ENCODE assay signal across 25 cellular contexts in the genomic region with DNA sequence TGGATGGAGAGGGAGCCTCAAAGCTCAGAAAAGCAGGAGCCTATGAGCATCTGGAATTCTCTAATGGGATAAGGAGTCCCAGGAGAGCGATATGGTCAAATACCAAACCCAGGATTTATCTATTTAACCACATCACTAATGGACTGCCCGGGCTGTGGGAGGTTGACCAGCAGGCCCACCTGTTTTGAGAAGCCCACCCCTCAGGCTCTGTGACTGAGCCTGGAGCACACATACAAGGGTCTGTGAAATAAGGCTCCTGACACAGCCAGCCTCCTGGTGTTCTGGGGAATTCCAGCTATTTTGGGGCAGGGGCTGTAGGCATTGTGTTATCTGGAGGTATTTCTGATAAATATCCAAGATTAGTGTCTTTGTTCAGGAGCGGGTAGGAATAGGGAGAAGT.
DNase-seq lines count a peak whose midpoint lies in the region; ATAC-seq, FAIRE-seq and TF ChIP-seq lines count a peak whose summit lies in the region.
"Had no signal": no experiment of that assay in that cellular context is flagged by ENCODE, and none has a peak within 500 bp of the region (broad histone marks: within the 10 kb centered on the region; RNA-seq: fewer than 3 reads in every experiment).

No MANE protein-coding gene starts in this region.

- H3K4me1 Mint-ChIP-seq in stimulated activated memory B cell treated with anti-CD40 and anti-IgM and Interleukin-4, amounts not matched to agents 10 μg/mL and 1 μg/mL and 100 μg/mL, for 72 hours, result no peaks in the 10 kb centered on the region

- H3K27me3 ChIP-seq in H1 (replicated peaks in 1 of 4; ENCODE audit: control insufficient read depth in 3 of 4, extremely low read depth in 1 of 4, insufficient read depth in 3 of 4, low read length in 3 of 4), result no peaks in the 10 kb centered on the region; a peak in 1 of 7 replicates
- no peaks in the 10 kb centered on the region for H3K27me3 ChIP-seq in heart left ventricle

- no peak overlapping the region for H2BK12ac ChIP-seq in H1 (ENCODE audit: low read depth, low read length)

- CTCF ChIA-PET in H1 (lab: Charles Lee; ENCODE audit: partially characterized antibody), result interaction anchor here (0.7 to 1.7 kb wide), 4 partner anchors 11 to 173 kb away, joined by 3 to 6 read pairs (median 4); no protein-coding TSS in a partner anchor

- no peak overlapping the region for H3K4me2 ChIP-seq in H1 (ENCODE audit: insufficient read depth in 1 of 2, low read depth in 2 of 2, low read length in 2 of 2)

- H4K91ac ChIP-seq in H1 (replicated peaks; ENCODE audit: insufficient read length, low read length), result no peak overlapping the region

- no peak overlapping the region for H3K27ac Mint-ChIP-seq in stimulated activated memory B cell treated with anti-CD40 and anti-IgM and Interleukin-4, amounts not matched to agents 10 μg/mL and 1 μg/mL and 100 μg/mL, for 72 hours
- H3K27ac Mint-ChIP-seq: CD8-positive, alpha-beta T cell; H9 had no signal

- peak; percentile 36 for DNase-seq in NCI-H524 treated with DMSO at 0.1 percent for 48 hours (lab: John Stamatoyannopoulos, UW)
- no peak for DNase-seq in H1 (ENCODE audit: low read depth in 1 of 2, low spot score in 2 of 2)
- peak; percentile 29 for DNase-seq in myocyte (ENCODE audit: low read depth)
- no peak for DNase-seq in AG08396 (ENCODE audit: low spot score)
- DNase-seq in DMS 273 treated with DMSO at 0.1 percent for 48 hours (lab: John Stamatoyannopoulos, UW), result no peak
- no peak for DNase-seq in heart left ventricle
- DNase-seq: CD8-positive, alpha-beta T cell; DMS79 treated with DMSO at 0.1 percent for 48 hours; GM23248; H9; NCI-H1048; NCI-H1417; NCI-H187; NCI-H2081 treated with DMSO at 0.1 percent for 48 hours; NCI-H2171; NCI-H226; NCI-H510A treated with DMSO at 0.1 percent for 48 hours; NCI-H774; SHP77 had no signal

- no peak overlapping the region for H3K23ac ChIP-seq in H1 (ENCODE audit: insufficient read length)

- H3K27me3 Mint-ChIP-seq in stimulated activated memory B cell treated with anti-CD40 and anti-IgM and Interleukin-4, amounts not matched to agents 10 μg/mL and 1 μg/mL and 100 μg/mL, for 72 hours, result no peaks in the 10 kb centered on the region

- no peaks in the 10 kb centered on the region for H3K36me3 Mint-ChIP-seq in stimulated activated memory B cell treated with anti-CD40 and anti-IgM and Interleukin-4, amounts not matched to agents 10 μg/mL and 1 μg/mL and 100 μg/mL, for 72 hours
- H3K36me3 Mint-ChIP-seq: CD8-positive, alpha-beta T cell had no signal

- H3K27ac ChIP-seq in H1 (ENCODE audit: low read depth, low read length), result no peak overlapping the region
- H3K27ac ChIP-seq in heart left ventricle, result no peak overlapping the region
- H3K27ac ChIP-seq: C4-2B, GM23248, RWPE1 had no signal

- no peak overlapping the region for H4K8ac ChIP-seq in H1 (ENCODE audit: extremely low read depth, insufficient read depth, low read length)

- TF ChIP-seq CTCF in H1 (IDR thresholded peaks at IDR 0.05; ENCODE audit: control extremely low read depth in 1 of 3, insufficient read depth in 1 of 3, low read depth in 1 of 3, low read length in 3 of 3) (no peak), heart left ventricle (IDR thresholded peaks at IDR 0.05) (no peak)

- H3K4me1 ChIP-seq in H1 (replicated peaks in 1 of 4; ENCODE audit: control insufficient read depth in 3 of 4, insufficient read depth in 4 of 4, low read length in 3 of 4), result no peaks in the 10 kb centered on the region
- peaks cover 0 to 19% (median 4%) of the 10 kb centered on the region in 12 donors for H3K4me1 ChIP-seq in heart left ventricle

- FAIRE-seq in H1 (lab: Jason Lieb, UNC), result no peak
- FAIRE-seq: A204.1, GM12892, GM19239 had no signal

- H3K79me1 ChIP-seq in H1 (ENCODE audit: low read depth, low read length), result no peaks in the 10 kb centered on the region

- H2BK20ac ChIP-seq in H1 (ENCODE audit: low read length), result no peak overlapping the region

- H2BK15ac ChIP-seq in H1 (ENCODE audit: low read length), result no peak overlapping the region

- intact Hi-C loops in heart left ventricle (cut with DNase I), result loop anchor here in 2 of 10 donors (5.0 kb wide), 2 partner anchors 107 to 132 kb away; a partner anchor contains a TSS

- TF ChIP-seq POLR2A in H1 (IDR thresholded peaks at IDR 0.05; ENCODE audit: control extremely low read depth in 1 of 2, low read depth in 2 of 2, low read length in 2 of 2) (no peak), heart left ventricle (IDR thresholded peaks at IDR 0.05) (no peak)

- no peak overlapping the region for H3K9ac ChIP-seq in H1 (replicated peaks in 1 of 4; ENCODE audit: extremely low read depth in 1 of 4, low read depth in 3 of 4, low read length in 3 of 4)
- H3K9ac ChIP-seq: GM23248 had no signal

- no peaks in the 10 kb centered on the region for H4K20me1 ChIP-seq in H1 (replicated peaks in 1 of 2; ENCODE audit: control insufficient read depth in 1 of 2, insufficient read depth in 2 of 2, low read length in 2 of 2)

- WGBS in H1 (ENCODE audit: extremely low coverage in 1 of 2, insufficient coverage in 1 of 2, insufficient read length in 1 of 2, insufficient replicate concordance in 2 of 2, low coverage in 1 of 2, low lambda C conversion rate in 2 of 2, missing lambda C conversion rate in 1 of 2), 2 experiments, result 87% methylated on average over 3 of the region's 3 CpGs; no CpG with 5 or more reads in 1 of the 2 experiments
- 91 to 95% (median 93%) methylated on average over 3 of the region's 3 CpGs for WGBS in heart left ventricle, 4 donors

- H2AFZ ChIP-seq in H1 (ENCODE audit: low read length), result no peak overlapping the region
- H2AFZ ChIP-seq: GM23248 had no signal

- no peak for TF ChIP-seq EP300 in H1 (IDR thresholded peaks at IDR 0.05; ENCODE audit: borderline replicate concordance in 1 of 2, low read depth in 2 of 2, low read length in 2 of 2)

- no peaks in the 10 kb centered on the region for H3K36me3 ChIP-seq in H1 (ENCODE audit: control insufficient read depth in 2 of 4, insufficient read depth in 4 of 4, low read length in 3 of 4)
- H3K36me3 ChIP-seq in heart left ventricle, result no peaks in the 10 kb centered on the region

- H2AK5ac ChIP-seq in H1 (ENCODE audit: low read depth, low read length), result no peak overlapping the region

- H3K79me2 ChIP-seq in H1 (ENCODE audit: control insufficient read depth in 1 of 2, insufficient read depth in 2 of 2, low read length in 2 of 2), result no peaks in the 10 kb centered on the region

- no peaks in the 10 kb centered on the region for H3K9me3 ChIP-seq in H1 (ENCODE audit: insufficient read depth in 2 of 2, low read depth in 1 of 2, low read length in 1 of 2)
- H3K9me3 ChIP-seq in heart left ventricle, result no peaks in the 10 kb centered on the region

- H3K9me3 Mint-ChIP-seq in stimulated activated memory B cell treated with anti-CD40 and anti-IgM and Interleukin-4, amounts not matched to agents 10 μg/mL and 1 μg/mL and 100 μg/mL, for 72 hours, result peaks cover 3% of the 10 kb centered on the region
- H3K9me3 Mint-ChIP-seq: CD8-positive, alpha-beta T cell; H9 had no signal

- no peak overlapping the region for H3K4me3 ChIP-seq in H1 (ENCODE audit: extremely low read depth in 1 of 4, insufficient read depth in 2 of 4, low read depth in 3 of 4, low read length in 4 of 4)
- no peak overlapping the region for H3K4me3 ChIP-seq in heart left ventricle
- H3K4me3 ChIP-seq: GM23248 had no signal

- no peaks in the 10 kb centered on the region for H3K23me2 ChIP-seq in H1 (ENCODE audit: low read depth, low read length)

- POLR2A ChIA-PET in H1 (lab: Charles Lee; ENCODE audit: partially characterized antibody), result no interaction called here

- no peak for TF ChIP-seq RAD21 in H1 (IDR thresholded peaks at IDR 0.05 in 1 of 2, conservative IDR thresholded peaks at IDR 0.05 in 1 of 2; ENCODE audit: low read depth in 2 of 2, low read length in 2 of 2)

- no peak overlapping the region for H4K5ac ChIP-seq in H1 (ENCODE audit: insufficient read length, low read depth, low read length)

- no peak overlapping the region for H2BK120ac ChIP-seq in H1 (replicated peaks; ENCODE audit: low read depth, low read length)

- no peak overlapping the region for H3K4ac ChIP-seq in H1 (replicated peaks; ENCODE audit: insufficient read length, low read depth, low read length)

- H3K18ac ChIP-seq in H1 (ENCODE audit: extremely low read depth, low read length), result no peak overlapping the region

- no peak overlapping the region for H2BK5ac ChIP-seq in H1 (ENCODE audit: low read depth, low read length)

- H3K56ac ChIP-seq in H1 (replicated peaks; ENCODE audit: insufficient read length, low read depth, low read length), result no peak overlapping the region

- peak; percentile 25 for ATAC-seq in stimulated activated memory B cell treated with anti-CD40 and anti-IgM and Interleukin-4, amounts not matched to agents 10 μg/mL and 1 μg/mL and 100 μg/mL, for 72 hours
- no peak for ATAC-seq in heart left ventricle
- ATAC-seq: CD8-positive, alpha-beta T cell had no signal

- no peak overlapping the region for H3K4me3 Mint-ChIP-seq in stimulated activated memory B cell treated with anti-CD40 and anti-IgM and Interleukin-4, amounts not matched to agents 10 μg/mL and 1 μg/mL and 100 μg/mL, for 72 hours
- H3K4me3 Mint-ChIP-seq: CD8-positive, alpha-beta T cell; H9 had no signal

- H3K14ac ChIP-seq in H1 (ENCODE audit: insufficient read length), result no peak overlapping the region

TF ChIP-seq in H1, 55 proteins besides CTCF, POLR2A, EP300 and RAD21:
- peak; percentile 63; the same call in 1 of the 2 replicates for TF ChIP-seq TEAD4 (IDR thresholded peaks at IDR 0.05; ENCODE audit: low read depth, low read length)
- no peak for TF ChIP-seq SP2 (IDR thresholded peaks at IDR 0.05; ENCODE audit: low read length)

Comparison
In these comparisons a context has a peak if more than half of its experiments do, and no peak if none do; other contexts are left out.
1. DNase-seq: peak in NCI-H524 treated with DMSO at 0.1 percent for 48 hours (single experiment) and myocyte (single experiment); none in H1 (0 of 2), AG08396 (single experiment), DMS 273 treated with DMSO at 0.1 percent for 48 hours (single experiment) and heart left ventricle (0 of 5).